ENCODE assay signal across 19 cellular contexts in the genomic region with DNA sequence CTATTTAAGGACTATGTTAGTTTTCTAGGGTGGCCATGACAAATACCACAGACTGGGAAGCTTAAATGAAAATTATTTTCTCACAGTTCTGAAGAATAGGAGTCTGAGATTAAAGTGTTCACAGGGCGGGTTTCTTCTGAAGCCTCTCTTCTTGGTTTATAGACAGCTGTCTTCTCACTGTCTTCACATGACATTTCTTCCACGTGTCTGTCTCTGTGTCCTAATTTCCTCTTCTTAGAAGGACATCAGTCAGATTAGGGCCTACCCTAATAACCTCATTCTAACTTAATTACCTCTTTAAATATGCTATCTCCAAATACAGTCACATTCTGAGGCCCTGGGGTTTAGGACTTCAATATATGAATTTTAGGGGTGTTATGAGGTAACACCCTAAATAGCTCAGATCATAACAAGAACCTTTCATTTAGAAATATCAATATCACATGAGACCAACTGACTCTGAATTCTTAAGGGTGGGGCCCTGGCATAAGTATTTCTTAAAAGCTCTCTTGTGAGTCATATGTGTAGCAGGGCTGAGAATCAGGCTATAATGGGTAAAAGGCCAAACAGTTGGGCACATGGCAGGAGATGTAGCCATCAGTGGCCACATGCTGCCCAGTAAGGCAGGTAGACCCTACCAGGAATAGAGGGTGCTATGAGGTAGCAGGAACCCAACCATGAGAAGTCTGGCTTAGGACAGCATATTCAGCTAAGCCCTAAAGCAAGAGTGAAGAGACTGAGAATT.
DNase-seq lines count a peak whose midpoint lies in the region; ATAC-seq, FAIRE-seq and TF ChIP-seq lines count a peak whose summit lies in the region.
"Had no signal": no experiment of that assay in that cellular context is flagged by ENCODE, and none has a peak within 500 bp of the region (broad histone marks: within the 10 kb centered on the region; RNA-seq: fewer than 3 reads in every experiment).

No MANE protein-coding gene starts in this region.

- no peak overlapping the region for H3K4me2 ChIP-seq in astrocyte (ENCODE audit: low read length)

- no peak overlapping the region for H3K27ac ChIP-seq in astrocyte (ENCODE audit: low read depth, low read length)
- peak overlapping the region in 1 of 2 donors; percentile 20 for H3K27ac ChIP-seq in lung (ENCODE audit: low read depth in 1 of 2, low read length in 1 of 2)
- H3K27ac ChIP-seq: brain microvascular endothelial cell had no signal

- H3K9me3 ChIP-seq in astrocyte (ENCODE audit: insufficient read depth, low read depth, low read length) (no peaks in the 10 kb centered on the region), lung (ENCODE audit: control insufficient read depth in 2 of 2, insufficient read depth in 1 of 2, low read length in 1 of 2) (no peaks in the 10 kb centered on the region)

- no peak overlapping the region for H2AFZ ChIP-seq in astrocyte (ENCODE audit: low read depth, low read length)

- no peak overlapping the region for H3K4me3 ChIP-seq in astrocyte (ENCODE audit: insufficient read depth, low read depth, low read length)
- H3K4me3 ChIP-seq in lung: no peak overlapping the region
- H3K4me3 ChIP-seq: GM12878, K562 had no signal

- no peaks in the 10 kb centered on the region for H3K79me2 ChIP-seq in astrocyte (ENCODE audit: insufficient read depth, low read length)

- TF ChIP-seq CTCF in HFFc6 (IDR thresholded peaks at IDR 0.05) (no peak), astrocyte (IDR thresholded peaks at IDR 0.05; ENCODE audit: insufficient read depth, low read depth, low read length) (no peak), lung (IDR thresholded peaks at IDR 0.05; ENCODE audit: control extremely low read depth, extremely low read depth) (no peak)

- H3K4me1 Mint-ChIP-seq in HFFc6 (ENCODE audit: low read depth): peaks cover 19% of the 10 kb centered on the region
- peaks cover 3% of the 10 kb centered on the region for H3K4me1 Mint-ChIP-seq in astrocyte (ENCODE audit: low read depth, unreplicated experiment)
- H3K4me1 Mint-ChIP-seq in activated T-cell treated with anti-CD3 and anti-CD28 coated beads, Interleukin-2, amount 50 U/mL, for 24 hours (ENCODE audit: low read depth): peaks cover 2% of the 10 kb centered on the region

- H3K27me3 ChIP-seq in astrocyte (ENCODE audit: insufficient read depth, low read length) (no peaks in the 10 kb centered on the region), lung (ENCODE audit: control insufficient read depth, insufficient read depth) (no peaks in the 10 kb centered on the region)
- H3K27me3 ChIP-seq: brain microvascular endothelial cell had no signal

- H3K4me1 ChIP-seq in astrocyte (ENCODE audit: insufficient read depth, low read length) (no peaks in the 10 kb centered on the region), lung (ENCODE audit: control insufficient read depth in 2 of 2, insufficient read depth in 2 of 2, low read length in 2 of 2) (peaks cover 0 to 4% of the 10 kb centered on the region in 2 donors)

- H3K36me3 Mint-ChIP-seq in HFFc6 (ENCODE audit: low read depth): no peaks in the 10 kb centered on the region
- H3K36me3 Mint-ChIP-seq in astrocyte (ENCODE audit: low read depth, unreplicated experiment): no peaks in the 10 kb centered on the region
- no peaks in the 10 kb centered on the region for H3K36me3 Mint-ChIP-seq in activated T-cell treated with anti-CD3 and anti-CD28 coated beads, Interleukin-2, amount 50 U/mL, for 24 hours (ENCODE audit: low read depth)

- H3K27ac Mint-ChIP-seq in HFFc6: peak overlapping the region; percentile 30; the same call in 1 of the 2 replicates
- no peak overlapping the region for H3K27ac Mint-ChIP-seq in astrocyte (ENCODE audit: unreplicated experiment)
- H3K27ac Mint-ChIP-seq in activated T-cell treated with anti-CD3 and anti-CD28 coated beads, Interleukin-2, amount 50 U/mL, for 24 hours: no peak overlapping the region
- H3K27ac Mint-ChIP-seq: activated T-helper 2 cell treated with anti-CD3 and anti-CD28 coated beads, Interferon-gamma antibody, Interleukin-2, Interleukin-4, amounts not matched to agents 10 μg/mL and 5 μg/mL and 100 μg/mL, durations not matched to agents 14 hours and 24 hours and 36 hours had no signal

- 9 to 63% methylated on average over 2 of the region's 2 CpGs for WGBS in lung, 2 donors

- no peaks in the 10 kb centered on the region; the same call in 1 of the 2 replicates for H3K27me3 Mint-ChIP-seq in HFFc6 (ENCODE audit: insufficient read depth)
- H3K27me3 Mint-ChIP-seq in astrocyte (ENCODE audit: low read depth, unreplicated experiment): no peaks in the 10 kb centered on the region
- H3K27me3 Mint-ChIP-seq in activated T-cell treated with anti-CD3 and anti-CD28 coated beads, Interleukin-2, amount 50 U/mL, for 24 hours: peaks cover 25% of the 10 kb centered on the region

- FAIRE-seq in astrocyte (lab: Jason Lieb, UNC): no peak
- FAIRE-seq: GM12878, K562 had no signal

- H4K20me1 ChIP-seq in astrocyte (ENCODE audit: insufficient read depth, low read length): no peaks in the 10 kb centered on the region

- no peaks in the 10 kb centered on the region for H3K9me3 Mint-ChIP-seq in HFFc6
- H3K9me3 Mint-ChIP-seq in astrocyte (ENCODE audit: unreplicated experiment): no peaks in the 10 kb centered on the region
- H3K9me3 Mint-ChIP-seq in activated T-cell treated with anti-CD3 and anti-CD28 coated beads, Interleukin-2, amount 50 U/mL, for 24 hours: no peaks in the 10 kb centered on the region
- H3K9me3 Mint-ChIP-seq: activated T-helper 2 cell treated with anti-CD3 and anti-CD28 coated beads, Interferon-gamma antibody, Interleukin-2, Interleukin-4, amounts not matched to agents 10 μg/mL and 5 μg/mL and 100 μg/mL, durations not matched to agents 14 hours and 24 hours and 36 hours; endodermal cell had no signal

- no peak overlapping the region for H3K9ac ChIP-seq in astrocyte (ENCODE audit: low read length)

- H3K4me3 Mint-ChIP-seq in HFFc6: no peak overlapping the region
- no peak overlapping the region for H3K4me3 Mint-ChIP-seq in astrocyte (ENCODE audit: unreplicated experiment)
- no peak overlapping the region for H3K4me3 Mint-ChIP-seq in activated T-cell treated with anti-CD3 and anti-CD28 coated beads, Interleukin-2, amount 50 U/mL, for 24 hours
- H3K4me3 Mint-ChIP-seq: endodermal cell had no signal

- peak; percentile 65 for DNase-seq in AG08395 (ENCODE audit: low spot score)
- peak; percentile 3 for DNase-seq in HFFc6
- peak; percentile 29 for DNase-seq in astrocyte (ENCODE audit: low read depth)
- no peak for DNase-seq in lung (ENCODE audit: low spot score)
- DNase-seq in HuH-7.5 (ENCODE audit: low spot score): no peak
- DNase-seq in activated effector memory CD4-positive, alpha-beta T cell treated with Interleukin-2 at 50 U/mL for 16 hours: no peak
- DNase-seq in activated T-cell treated with anti-CD3 and anti-CD28 coated beads, Interleukin-2, amount 50 U/mL, for 24 hours: no peak
- DNase-seq: activated CD4-positive, alpha-beta T cell treated with anti-CD3 and anti-CD28 coated beads, Interleukin-2, amount 50 U/mL, for 4 hours; brain microvascular endothelial cell; DMS153; endodermal cell; NCI-H187 treated with DMSO at 0.1 percent for 48 hours; NCI-H526 treated with DMSO at 0.1 percent for 48 hours; occipital lobe; stimulated activated CD4-positive, alpha-beta T cell treated with anti-CD3 and anti-CD28 coated beads, Interleukin-12 subunit alpha, Interleukin-12 subunit beta, amount 100 ng/mL, for 4 hours had no signal

- H3K36me3 ChIP-seq in astrocyte (ENCODE audit: insufficient read depth, low read length) (no peaks in the 10 kb centered on the region), lung (ENCODE audit: control insufficient read depth in 2 of 2, insufficient read depth in 2 of 2, low read length in 2 of 2) (no peaks in the 10 kb centered on the region)
- H3K36me3 ChIP-seq: brain microvascular endothelial cell had no signal

- ATAC-seq in lung (ENCODE audit: insufficient read depth, low FRiP score): peak; percentile 51
- no peak for ATAC-seq in GM21360 (IDR thresholded peaks at IDR 0.05; ENCODE audit: unreplicated experiment)
- ATAC-seq: GM12878, K562 had no signal

Comparison
In these comparisons a context has a peak if more than half of its experiments do, and no peak if none do; other contexts are left out.
1. DNase-seq: peak in AG08395 (single experiment), HFFc6 (single experiment) and astrocyte (single experiment); none in lung (single experiment), HuH-7.5 (single experiment), activated effector memory CD4-positive, alpha-beta T cell treated with Interleukin-2 at 50 U/mL for 16 hours (single experiment) and activated T-cell treated with anti-CD3 and anti-CD28 coated beads, Interleukin-2, amount 50 U/mL, for 24 hours (single experiment).